Comparison of ENCODE assay signal across 16 cellular contexts in genomic region chr10:118304521-118304920, GRCh38. TPM values are rescaled to one million over a fixed set of nuclear protein-coding genes. Genes with fewer than 3 reads are reported as not detected.
A peak's percentile ranks its signal among the peaks of the same experiment; 100 is the strongest.
DNase-seq lines count a peak whose midpoint lies in the region; ATAC-seq and TF ChIP-seq lines count a peak whose summit lies in the region.
"Had no signal": no experiment of that assay in that cellular context is flagged by ENCODE, and none has a peak within 500 bp of the region (broad histone marks: within the 10 kb centered on the region; RNA-seq: fewer than 3 reads in every experiment).

No MANE protein-coding gene starts in this region.

- no peak overlapping the region for H3K4me3 ChIP-seq in epithelial cell of esophagus (ENCODE audit: low read length)
- H3K4me3 ChIP-seq: HAP-1 had no signal

- H3K27me3 Mint-ChIP-seq in activated naive CD4-positive, alpha-beta T cell treated with anti-CD3 and anti-CD28 coated beads, Interleukin-2, amount 50 U/mL, for 24 hours: no peaks in the 10 kb centered on the region
- H3K27me3 Mint-ChIP-seq in activated T-cell treated with anti-CD3 and anti-CD28 coated beads, Interleukin-2, amount 50 U/mL, for 4 hours (ENCODE audit: low read depth): no peaks in the 10 kb centered on the region
- H3K27me3 Mint-ChIP-seq in natural killer cell treated with Interleukin-12 subunit alpha and Interleukin-12 subunit beta and Interleukin-15 and Interleukin-18, amount 100 ng/mL, for 72 hours: no peaks in the 10 kb centered on the region
- H3K27me3 Mint-ChIP-seq: IgD-negative memory B cell had no signal

- no peak for TF ChIP-seq CTCF in epithelial cell of esophagus (IDR thresholded peaks at IDR 0.05; ENCODE audit: insufficient read depth, low read depth, low read length, missing control alignments)

- H3K36me3 Mint-ChIP-seq in activated naive CD4-positive, alpha-beta T cell treated with anti-CD3 and anti-CD28 coated beads, Interleukin-2, amount 50 U/mL, for 24 hours: peaks cover 10% of the 10 kb centered on the region
- peaks cover 21% of the 10 kb centered on the region for H3K36me3 Mint-ChIP-seq in activated T-cell treated with anti-CD3 and anti-CD28 coated beads, Interleukin-2, amount 50 U/mL, for 4 hours (ENCODE audit: insufficient read depth)
- H3K36me3 Mint-ChIP-seq in natural killer cell treated with Interleukin-12 subunit alpha and Interleukin-12 subunit beta and Interleukin-15 and Interleukin-18, amount 100 ng/mL, for 72 hours: peaks cover 8% of the 10 kb centered on the region

- ATAC-seq in left colon (peak; percentile 97), GM21526 (IDR thresholded peaks at IDR 0.05; ENCODE audit: low FRiP score, unreplicated experiment) (no peak), GM21576 (IDR thresholded peaks at IDR 0.05; ENCODE audit: unreplicated experiment) (no peak)
- ATAC-seq in activated T-cell treated with anti-CD3 and anti-CD28 coated beads, Interleukin-2, amount 50 U/mL, for 4 hours: no peak
- no peak for ATAC-seq in natural killer cell treated with Interleukin-12 subunit alpha and Interleukin-12 subunit beta and Interleukin-15 and Interleukin-18, amount 100 ng/mL, for 72 hours

- H3K9me3 Mint-ChIP-seq in activated naive CD4-positive, alpha-beta T cell treated with anti-CD3 and anti-CD28 coated beads, Interleukin-2, amount 50 U/mL, for 24 hours: no peaks in the 10 kb centered on the region
- no peaks in the 10 kb centered on the region for H3K9me3 Mint-ChIP-seq in activated T-cell treated with anti-CD3 and anti-CD28 coated beads, Interleukin-2, amount 50 U/mL, for 4 hours
- no peaks in the 10 kb centered on the region for H3K9me3 Mint-ChIP-seq in natural killer cell treated with Interleukin-12 subunit alpha and Interleukin-12 subunit beta and Interleukin-15 and Interleukin-18, amount 100 ng/mL, for 72 hours
- H3K9me3 Mint-ChIP-seq: IgD-negative memory B cell had no signal

- H3K27ac Mint-ChIP-seq in activated naive CD4-positive, alpha-beta T cell treated with anti-CD3 and anti-CD28 coated beads, Interleukin-2, amount 50 U/mL, for 24 hours: peak overlapping the region; percentile 20
- H3K27ac Mint-ChIP-seq in natural killer cell treated with Interleukin-12 subunit alpha and Interleukin-12 subunit beta and Interleukin-15 and Interleukin-18, amount 100 ng/mL, for 72 hours: no peak overlapping the region
- H3K27ac Mint-ChIP-seq: IgD-negative memory B cell had no signal

- DNase-seq in activated naive CD4-positive, alpha-beta T cell (lab: John Stamatoyannopoulos, UW): no peak
- DNase-seq in epithelial cell of esophagus (ENCODE audit: low read depth) (peak; percentile 80), left colon (peak; percentile 21 to 34)
- no peak for DNase-seq in activated T-cell treated with anti-CD3 and anti-CD28 coated beads, Interleukin-2, amount 50 U/mL, for 4 hours
- DNase-seq in natural killer cell treated with Interleukin-12 subunit alpha and Interleukin-12 subunit beta and Interleukin-15 and Interleukin-18, amount 100 ng/mL, for 72 hours (ENCODE audit: low spot score): no peak
- DNase-seq: DMS153, GOT3, MM.1S, NCI-H2029, NCI-H774, SK-N-SH had no signal

- H3K4me1 Mint-ChIP-seq in activated naive CD4-positive, alpha-beta T cell treated with anti-CD3 and anti-CD28 coated beads, Interleukin-2, amount 50 U/mL, for 24 hours: no peaks in the 10 kb centered on the region
- H3K4me1 Mint-ChIP-seq in activated T-cell treated with anti-CD3 and anti-CD28 coated beads, Interleukin-2, amount 50 U/mL, for 4 hours (ENCODE audit: low read depth): no peaks in the 10 kb centered on the region
- H3K4me1 Mint-ChIP-seq in natural killer cell treated with Interleukin-12 subunit alpha and Interleukin-12 subunit beta and Interleukin-15 and Interleukin-18, amount 100 ng/mL, for 72 hours (ENCODE audit: low read depth in 2 of 2): peaks cover 0 to 4% of the 10 kb centered on the region in 2 donors
- H3K4me1 Mint-ChIP-seq: IgD-negative memory B cell had no signal

- H3K4me3 Mint-ChIP-seq in activated naive CD4-positive, alpha-beta T cell treated with anti-CD3 and anti-CD28 coated beads, Interleukin-2, amount 50 U/mL, for 24 hours: no peak overlapping the region
- no peak overlapping the region for H3K4me3 Mint-ChIP-seq in activated T-cell treated with anti-CD3 and anti-CD28 coated beads, Interleukin-2, amount 50 U/mL, for 4 hours
- no peak overlapping the region for H3K4me3 Mint-ChIP-seq in natural killer cell treated with Interleukin-12 subunit alpha and Interleukin-12 subunit beta and Interleukin-15 and Interleukin-18, amount 100 ng/mL, for 72 hours

- intact Hi-C loops in left colon (cut with DNase I, micrococcal nuclease): no loop called here

RNA-seq across cellular contexts. Expression of gene FAM204A, which starts 37.6 kb away (rescaled TPM):
- total RNA-seq in left colon: 10 to 100 TPM; 48.8 to 49.5 TPM
- 10 to 100 TPM; 64.8 to 74.8 (median 65.0) TPM for total RNA-seq in activated T-cell treated with anti-CD3 and anti-CD28 coated beads, Interleukin-2, amount 50 U/mL, for 4 hours
- 10 to 100 TPM; 63.3 to 64.5 TPM for total RNA-seq in natural killer cell treated with Interleukin-12 subunit alpha and Interleukin-12 subunit beta and Interleukin-15 and Interleukin-18, amount 100 ng/mL, for 72 hours

Comparison
In these comparisons a context has a peak if more than half of its experiments do, and no peak if none do; other contexts are left out.
1. DNase-seq: peak in epithelial cell of esophagus (single experiment) and left colon (2 of 2); none in activated naive CD4-positive, alpha-beta T cell (0 of 4), activated T-cell treated with anti-CD3 and anti-CD28 coated beads, Interleukin-2, amount 50 U/mL, for 4 hours (single experiment) and natural killer cell treated with Interleukin-12 subunit alpha and Interleukin-12 subunit beta and Interleukin-15 and Interleukin-18, amount 100 ng/mL, for 72 hours (single experiment).